Comparison of ENCODE assay signal across 2 cellular contexts in the genomic region with DNA sequence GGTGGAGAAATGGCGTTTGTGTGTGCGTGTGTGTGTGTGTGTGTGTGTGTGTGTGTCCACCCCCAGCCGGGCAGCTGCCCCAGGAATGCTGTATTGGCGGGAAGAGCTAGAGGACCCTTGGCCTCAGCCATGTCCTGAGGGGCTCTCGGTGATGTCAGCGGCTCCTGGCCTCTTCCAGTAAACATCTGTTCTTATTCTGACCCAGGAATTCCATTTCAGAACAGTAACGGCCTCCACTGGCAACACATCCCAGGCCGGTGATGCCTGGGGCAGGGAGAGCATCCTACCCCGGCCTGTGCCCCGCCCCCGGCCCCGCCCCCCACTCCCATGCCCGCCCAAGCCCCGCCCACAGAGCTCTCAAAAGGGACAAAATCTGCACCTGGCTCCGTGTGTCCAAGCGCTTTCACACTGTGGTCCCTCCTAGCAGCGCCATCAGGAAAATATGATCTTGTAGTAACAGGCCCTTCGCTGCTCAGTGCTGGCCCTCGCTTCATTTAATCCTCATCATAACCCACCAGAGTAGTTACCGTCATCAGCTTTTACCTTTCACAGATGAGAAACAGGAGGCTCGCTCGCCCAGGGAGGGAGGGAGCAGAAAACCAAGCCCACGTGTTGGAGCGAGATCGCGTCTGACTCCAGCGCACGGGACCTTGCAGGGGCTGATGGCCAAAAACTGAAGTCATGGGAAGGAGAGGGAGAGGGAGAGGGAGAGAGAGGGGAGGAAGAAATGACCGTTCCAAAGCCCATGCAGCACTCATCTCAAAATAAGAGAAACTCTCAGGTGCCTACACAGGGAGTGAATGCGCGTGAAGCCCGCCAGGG.
TF ChIP-seq lines count a peak whose summit lies in the region.

No MANE protein-coding gene starts in this region.

TF ChIP-seq in liver, 16 proteins besides CTCF, POLR2A, EP300 and RAD21:
- TF ChIP-seq NR2F2 (IDR thresholded peaks at IDR 0.05), result peak; percentile 76
- peak; percentile 21 to 51 for TF ChIP-seq RXRA (IDR thresholded peaks at IDR 0.05)
- TF ChIP-seq, protein P1, sequence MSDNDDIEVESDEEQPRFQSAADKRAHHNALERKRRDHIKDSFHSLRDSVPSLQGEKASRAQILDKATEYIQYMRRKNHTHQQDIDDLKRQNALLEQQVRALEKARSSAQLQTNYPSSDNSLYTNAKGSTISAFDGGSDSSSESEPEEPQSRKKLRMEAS (IDR thresholded peaks at IDR 0.05), result no peak
- TF ChIP-seq, protein P2, sequence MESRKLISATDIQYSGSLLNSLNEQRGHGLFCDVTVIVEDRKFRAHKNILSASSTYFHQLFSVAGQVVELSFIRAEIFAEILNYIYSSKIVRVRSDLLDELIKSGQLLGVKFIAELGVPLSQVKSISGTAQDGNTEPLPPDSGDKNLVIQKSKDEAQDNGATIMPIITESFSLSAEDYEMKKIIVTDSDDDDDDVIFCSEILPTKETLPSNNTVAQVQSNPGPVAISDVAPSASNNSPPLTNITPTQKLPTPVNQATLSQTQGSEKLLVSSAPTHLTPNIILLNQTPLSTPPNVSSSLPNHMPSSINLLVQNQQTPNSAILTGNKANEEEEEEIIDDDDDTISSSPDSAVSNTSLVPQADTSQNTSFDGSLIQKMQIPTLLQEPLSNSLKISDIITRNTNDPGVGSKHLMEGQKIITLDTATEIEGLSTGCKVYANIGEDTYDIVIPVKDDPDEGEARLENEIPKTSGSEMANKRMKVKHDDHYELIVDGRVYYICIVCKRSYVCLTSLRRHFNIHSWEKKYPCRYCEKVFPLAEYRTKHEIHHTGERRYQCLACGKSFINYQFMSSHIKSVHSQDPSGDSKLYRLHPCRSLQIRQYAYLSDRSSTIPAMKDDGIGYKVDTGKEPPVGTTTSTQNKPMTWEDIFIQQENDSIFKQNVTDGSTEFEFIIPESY (IDR thresholded peaks at IDR 0.05), result no peak
- no peak for TF ChIP-seq EGR1 (IDR thresholded peaks at IDR 0.05; ENCODE audit: low read depth in 2 of 2)

TF ChIP-seq in HepG2, 621 proteins besides CTCF, POLR2A, EP300 and RAD21:
- no peak for TF ChIP-seq ATF7 (IDR thresholded peaks at IDR 0.05)
- TF ChIP-seq ATF7 (CRISPR knock-in tag; IDR thresholded peaks at IDR 0.05), result no peak
- no peak for TF ChIP-seq ZC3H13 (CRISPR knock-in tag; IDR thresholded peaks at IDR 0.05)
- TF ChIP-seq, protein P3, sequence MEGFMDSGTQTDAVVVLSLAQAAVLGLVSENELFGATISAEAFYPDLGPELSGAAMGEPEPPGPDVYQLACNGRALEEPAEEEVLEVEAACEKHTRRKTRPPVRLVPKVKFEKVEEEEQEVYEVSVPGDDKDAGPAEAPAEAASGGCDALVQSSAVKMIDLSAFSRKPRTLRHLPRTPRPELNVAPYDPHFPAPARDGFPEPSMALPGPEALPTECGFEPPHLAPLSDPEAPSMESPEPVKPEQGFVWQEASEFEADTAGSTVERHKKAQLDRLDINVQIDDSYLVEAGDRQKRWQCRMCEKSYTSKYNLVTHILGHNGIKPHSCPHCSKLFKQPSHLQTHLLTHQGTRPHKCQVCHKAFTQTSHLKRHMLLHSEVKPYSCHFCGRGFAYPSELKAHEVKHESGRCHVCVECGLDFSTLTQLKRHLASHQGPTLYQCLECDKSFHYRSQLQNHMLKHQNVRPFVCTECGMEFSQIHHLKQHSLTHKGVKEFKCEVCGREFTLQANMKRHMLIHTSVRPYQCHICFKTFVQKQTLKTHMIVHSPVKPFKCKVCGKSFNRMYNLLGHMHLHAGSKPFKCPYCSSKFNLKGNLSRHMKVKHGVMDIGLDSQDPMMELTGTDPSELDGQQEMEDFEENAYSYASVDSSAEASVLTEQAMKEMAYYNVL (CRISPR knock-in tag; IDR thresholded peaks at IDR 0.05; ENCODE audit: borderline replicate concordance), result no peak
- no peak for TF ChIP-seq PLRG1 (conservative IDR thresholded peaks at IDR 0.05)
- no peak for TF ChIP-seq ZFYVE20 (CRISPR knock-in tag; IDR thresholded peaks at IDR 0.05; ENCODE audit: borderline replicate concordance, low read depth)
- TF ChIP-seq, protein P4, sequence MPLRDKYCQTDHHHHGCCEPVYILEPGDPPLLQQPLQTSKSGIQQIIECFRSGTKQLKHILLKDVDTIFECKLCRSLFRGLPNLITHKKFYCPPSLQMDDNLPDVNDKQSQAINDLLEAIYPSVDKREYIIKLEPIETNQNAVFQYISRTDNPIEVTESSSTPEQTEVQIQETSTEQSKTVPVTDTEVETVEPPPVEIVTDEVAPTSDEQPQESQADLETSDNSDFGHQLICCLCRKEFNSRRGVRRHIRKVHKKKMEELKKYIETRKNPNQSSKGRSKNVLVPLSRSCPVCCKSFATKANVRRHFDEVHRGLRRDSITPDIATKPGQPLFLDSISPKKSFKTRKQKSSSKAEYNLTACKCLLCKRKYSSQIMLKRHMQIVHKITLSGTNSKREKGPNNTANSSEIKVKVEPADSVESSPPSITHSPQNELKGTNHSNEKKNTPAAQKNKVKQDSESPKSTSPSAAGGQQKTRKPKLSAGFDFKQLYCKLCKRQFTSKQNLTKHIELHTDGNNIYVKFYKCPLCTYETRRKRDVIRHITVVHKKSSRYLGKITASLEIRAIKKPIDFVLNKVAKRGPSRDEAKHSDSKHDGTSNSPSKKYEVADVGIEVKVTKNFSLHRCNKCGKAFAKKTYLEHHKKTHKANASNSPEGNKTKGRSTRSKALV (CRISPR knock-in tag; IDR thresholded peaks at IDR 0.05), result no peak
- no peak for TF ChIP-seq HNRNPK (IDR thresholded peaks at IDR 0.05; ENCODE audit: low read depth, low read length, poor library complexity, severe bottlenecking)
